ENCODE assay signal across 1 cellular context in genomic region chr1:21255284-21255942, GRCh38.
TF ChIP-seq lines count a peak whose summit lies in the region.

No MANE protein-coding gene starts in this region.

TF ChIP-seq in HepG2, 621 proteins besides CTCF, POLR2A, EP300 and RAD21 (continued from another document and continues in another):
- TF ChIP-seq ETV5 (CRISPR knock-in tag; IDR thresholded peaks at IDR 0.05; ENCODE audit: borderline replicate concordance) (peak; percentile 23; the same call in 1 of the 2 replicates), ESRRA (CRISPR knock-in tag; IDR thresholded peaks at IDR 0.05; ENCODE audit: low read depth) (no peak), MXD3 (CRISPR knock-in tag; IDR thresholded peaks at IDR 0.05) (no peak), MTF1 (CRISPR knock-in tag; IDR thresholded peaks at IDR 0.05) (no peak), KLF9 (CRISPR knock-in tag; IDR thresholded peaks at IDR 0.05; ENCODE audit: low read depth) (no peak), ZKSCAN1 (IDR thresholded peaks at IDR 0.05; ENCODE audit: low read length) (no peak), ZNF382 (CRISPR knock-in tag; IDR thresholded peaks at IDR 0.05; ENCODE audit: borderline replicate concordance) (no peak), ZNF549 (CRISPR knock-in tag; IDR thresholded peaks at IDR 0.05) (no peak), LBX2 (CRISPR knock-in tag; IDR thresholded peaks at IDR 0.05; ENCODE audit: borderline replicate concordance) (no peak), NFE2 (CRISPR knock-in tag; IDR thresholded peaks at IDR 0.05) (no peak), DR1 (CRISPR knock-in tag; IDR thresholded peaks at IDR 0.05) (no peak), DRAP1 (CRISPR knock-in tag; IDR thresholded peaks at IDR 0.05) (no peak), ARNTL (CRISPR knock-in tag; IDR thresholded peaks at IDR 0.05) (no peak), NR2C2 (CRISPR knock-in tag; IDR thresholded peaks at IDR 0.05; ENCODE audit: borderline replicate concordance) (no peak), NFE2L1 (CRISPR knock-in tag; IDR thresholded peaks at IDR 0.05; ENCODE audit: borderline replicate concordance) (no peak), ZNF782 (CRISPR knock-in tag; IDR thresholded peaks at IDR 0.05; ENCODE audit: borderline replicate concordance) (no peak), NFIC (IDR thresholded peaks at IDR 0.05; ENCODE audit: low read length) (no peak), TBX2 (CRISPR knock-in tag; IDR thresholded peaks at IDR 0.05; ENCODE audit: borderline replicate concordance) (no peak), ZNF770 (CRISPR knock-in tag; IDR thresholded peaks at IDR 0.05) (0 out of 2 replicates have a peak, but pooled peaks have one; percentile 16), ZNF496 (CRISPR knock-in tag; IDR thresholded peaks at IDR 0.05; ENCODE audit: insufficient replicate concordance) (no peak), HOXA3 (CRISPR knock-in tag; IDR thresholded peaks at IDR 0.05) (peak; percentile 54; the same call in 1 of the 2 replicates), TBX3 (IDR thresholded peaks at IDR 0.05; ENCODE audit: borderline replicate concordance) (no peak), FOXP4 (CRISPR knock-in tag; IDR thresholded peaks at IDR 0.05) (0 out of 2 replicates have a peak, but pooled peaks have one; percentile 25), ZNF512 (CRISPR knock-in tag; IDR thresholded peaks at IDR 0.05) (no peak), SATB2 (CRISPR knock-in tag; IDR thresholded peaks at IDR 0.05) (no peak), CENPT (CRISPR knock-in tag; IDR thresholded peaks at IDR 0.05; ENCODE audit: low read depth) (no peak), HMG20B (CRISPR knock-in tag; conservative IDR thresholded peaks at IDR 0.05) (no peak), RCOR2 (CRISPR knock-in tag; IDR thresholded peaks at IDR 0.05) (no peak), KLF11 (CRISPR knock-in tag; IDR thresholded peaks at IDR 0.05) (no peak), SIX1 (CRISPR knock-in tag; IDR thresholded peaks at IDR 0.05; ENCODE audit: borderline replicate concordance) (no peak), BHLHE40 (IDR thresholded peaks at IDR 0.05; ENCODE audit: low read length) (no peak), MBNL3 (CRISPR knock-in tag; conservative IDR thresholded peaks at IDR 0.05) (no peak), ATF2 (CRISPR knock-in tag; IDR thresholded peaks at IDR 0.05) (no peak), IKZF4 (CRISPR knock-in tag; IDR thresholded peaks at IDR 0.05; ENCODE audit: borderline replicate concordance, low read depth, not compliant biosample characterization) (no peak), ZNF136 (CRISPR knock-in tag; IDR thresholded peaks at IDR 0.05; ENCODE audit: low read depth) (0 out of 2 replicates have a peak, but pooled peaks have one; percentile 40), SMARCC2 (IDR thresholded peaks at IDR 0.05) (no peak), PRPF4 (IDR thresholded peaks at IDR 0.05; ENCODE audit: low read depth, low read length, poor library complexity, severe bottlenecking) (no peak), ZNF577 (CRISPR knock-in tag; IDR thresholded peaks at IDR 0.05; ENCODE audit: borderline replicate concordance, low read depth) (no peak), ZNF432 (CRISPR knock-in tag; IDR thresholded peaks at IDR 0.05; ENCODE audit: borderline replicate concordance) (no peak), THRA (CRISPR knock-in tag; IDR thresholded peaks at IDR 0.05; ENCODE audit: borderline replicate concordance) (peak; percentile 33; the same call in 1 of the 2 replicates), ASH2L (IDR thresholded peaks at IDR 0.05; ENCODE audit: insufficient read length, low read depth, low read length) (no peak), HCFC1 (IDR thresholded peaks at IDR 0.05; ENCODE audit: low read depth, low read length) (no peak), WIZ (CRISPR knock-in tag; IDR thresholded peaks at IDR 0.05) (no peak), MZF1 (CRISPR knock-in tag; IDR thresholded peaks at IDR 0.05; ENCODE audit: borderline replicate concordance) (no peak), HMGA1 (CRISPR knock-in tag; conservative IDR thresholded peaks at IDR 0.05) (no peak), TGIF2 (CRISPR knock-in tag; IDR thresholded peaks at IDR 0.05) (no peak), FIP1L1 (IDR thresholded peaks at IDR 0.05; ENCODE audit: borderline replicate concordance, insufficient read depth, low read depth, low read length) (no peak), XRCC5 (optimal IDR thresholded peaks at IDR 0.05; ENCODE audit: low read length) (peak; percentile 77), ZNF451 (CRISPR knock-in tag; IDR thresholded peaks at IDR 0.05) (no peak), ZNF331 (CRISPR knock-in tag; IDR thresholded peaks at IDR 0.05) (no peak), ZNF33B (CRISPR knock-in tag; IDR thresholded peaks at IDR 0.05) (0 out of 2 replicates have a peak, but pooled peaks have one; percentile 35), KDM4B (CRISPR knock-in tag; IDR thresholded peaks at IDR 0.05) (no peak), MAX (IDR thresholded peaks at IDR 0.05) (no peak), MAFK (conservative IDR thresholded peaks at IDR 0.05 in 1 of 2, IDR thresholded peaks at IDR 0.05 in 1 of 2; ENCODE audit: low read length in 2 of 2) (no peak), ZNF556 (CRISPR knock-in tag; IDR thresholded peaks at IDR 0.05; ENCODE audit: borderline replicate concordance) (no peak), ZNF619 (CRISPR knock-in tag; IDR thresholded peaks at IDR 0.05) (no peak), ZNF784 (CRISPR knock-in tag; IDR thresholded peaks at IDR 0.05; ENCODE audit: borderline replicate concordance) (0 out of 2 replicates have a peak, but pooled peaks have one; percentile 42), RXRB (CRISPR knock-in tag; IDR thresholded peaks at IDR 0.05; ENCODE audit: borderline replicate concordance) (no peak), PPARG (CRISPR knock-in tag; conservative IDR thresholded peaks at IDR 0.05) (0 out of 2 replicates have a peak, but pooled peaks have one; percentile 28), HNRNPH1 (optimal IDR thresholded peaks at IDR 0.05; ENCODE audit: low read depth, low read length) (no peak), ZNF441 (CRISPR knock-in tag; IDR thresholded peaks at IDR 0.05; ENCODE audit: borderline replicate concordance) (no peak), IKZF1 (IDR thresholded peaks at IDR 0.05) (no peak), ZNF501 (CRISPR knock-in tag; IDR thresholded peaks at IDR 0.05) (peak; percentile 50; the same call in 1 of the 2 replicates), ZKSCAN8 (CRISPR knock-in tag; IDR thresholded peaks at IDR 0.05; ENCODE audit: borderline replicate concordance) (peak; percentile 32; the same call in 1 of the 2 replicates), PAWR (CRISPR knock-in tag; IDR thresholded peaks at IDR 0.05; ENCODE audit: borderline replicate concordance) (no peak), SALL2 (CRISPR knock-in tag; IDR thresholded peaks at IDR 0.05) (no peak)
